ENCODE assay signal across 18 cellular contexts in genomic region chr17:66664336-66664735, GRCh38.
A peak's percentile ranks its signal among the peaks of the same experiment; 100 is the strongest.
DNase-seq lines count a peak whose midpoint lies in the region; ATAC-seq lines count a peak whose summit lies in the region.
"Had no signal": no experiment of that assay in that cellular context is flagged by ENCODE, and none has a peak within 500 bp of the region (broad histone marks: within the 10 kb centered on the region; RNA-seq: fewer than 3 reads in every experiment).

No MANE protein-coding gene starts in this region.

- peaks cover 44% of the 10 kb centered on the region for H3K4me1 Mint-ChIP-seq in activated CD4-positive, alpha-beta T cell treated with anti-CD3 and anti-CD28 coated beads, Interleukin-2, amount 10 ng/mL, durations not matched to agents 7 days and 5 days
- H3K4me1 Mint-ChIP-seq in activated naive CD8-positive, alpha-beta T cell (ENCODE audit: low read depth), result peaks cover 78% of the 10 kb centered on the region
- H3K4me1 Mint-ChIP-seq in activated naive CD8-positive, alpha-beta T cell treated with anti-CD3 and anti-CD28 coated beads for 36 hours, result peaks cover 44% of the 10 kb centered on the region
- peaks cover 78% of the 10 kb centered on the region for H3K4me1 Mint-ChIP-seq in activated T-helper 1 cell treated with anti-CD3 and anti-CD28 coated beads, Interleukin-12 subunit alpha, Interleukin-12 subunit beta, Interleukin-2, Interleukin-4 antibody, amounts not matched to agents 30 ng/mL and 10 ng/mL and 1 ng/mL, durations not matched to agents 14 hours and 24 hours and 36 hours (ENCODE audit: low read depth)
- H3K4me1 Mint-ChIP-seq in stimulated activated effector memory CD8-positive, alpha-beta T cell treated with anti-CD3 and anti-CD28 coated beads, Interleukin-12 subunit alpha, Interleukin-12 subunit beta, amount 100 ng/mL, for 72 hours, result peaks cover 60% of the 10 kb centered on the region
- H3K4me1 Mint-ChIP-seq: B cell had no signal

- peaks cover 38% of the 10 kb centered on the region for H3K36me3 Mint-ChIP-seq in activated CD4-positive, alpha-beta T cell treated with anti-CD3 and anti-CD28 coated beads, Interleukin-2, amount 10 ng/mL, durations not matched to agents 7 days and 5 days (ENCODE audit: low read depth)
- H3K36me3 Mint-ChIP-seq in activated naive CD8-positive, alpha-beta T cell, result peaks cover 24% of the 10 kb centered on the region
- peaks cover 53% of the 10 kb centered on the region for H3K36me3 Mint-ChIP-seq in activated naive CD8-positive, alpha-beta T cell treated with anti-CD3 and anti-CD28 coated beads for 36 hours
- peaks cover 41% of the 10 kb centered on the region for H3K36me3 Mint-ChIP-seq in activated T-helper 1 cell treated with anti-CD3 and anti-CD28 coated beads, Interleukin-12 subunit alpha, Interleukin-12 subunit beta, Interleukin-2, Interleukin-4 antibody, amounts not matched to agents 30 ng/mL and 10 ng/mL and 1 ng/mL, durations not matched to agents 14 hours and 24 hours and 36 hours (ENCODE audit: low read depth)
- peaks cover 13% of the 10 kb centered on the region for H3K36me3 Mint-ChIP-seq in stimulated activated effector memory CD8-positive, alpha-beta T cell treated with anti-CD3 and anti-CD28 coated beads, Interleukin-12 subunit alpha, Interleukin-12 subunit beta, amount 100 ng/mL, for 72 hours

- ATAC-seq in stimulated activated effector memory CD8-positive, alpha-beta T cell treated with anti-CD3 and anti-CD28 coated beads, Interleukin-12 subunit alpha, Interleukin-12 subunit beta, amount 100 ng/mL, for 72 hours, result no peak
- ATAC-seq in GM19351 (IDR thresholded peaks at IDR 0.05; ENCODE audit: unreplicated experiment), result no peak

- H3K27me3 Mint-ChIP-seq in activated CD4-positive, alpha-beta T cell treated with anti-CD3 and anti-CD28 coated beads, Interleukin-2, amount 10 ng/mL, durations not matched to agents 7 days and 5 days, result no peaks in the 10 kb centered on the region
- no peaks in the 10 kb centered on the region for H3K27me3 Mint-ChIP-seq in activated naive CD8-positive, alpha-beta T cell
- no peaks in the 10 kb centered on the region for H3K27me3 Mint-ChIP-seq in activated naive CD8-positive, alpha-beta T cell treated with anti-CD3 and anti-CD28 coated beads for 36 hours
- peaks cover 3% of the 10 kb centered on the region for H3K27me3 Mint-ChIP-seq in activated T-helper 1 cell treated with anti-CD3 and anti-CD28 coated beads, Interleukin-12 subunit alpha, Interleukin-12 subunit beta, Interleukin-2, Interleukin-4 antibody, amounts not matched to agents 30 ng/mL and 10 ng/mL and 1 ng/mL, durations not matched to agents 14 hours and 24 hours and 36 hours (ENCODE audit: insufficient read depth)
- H3K27me3 Mint-ChIP-seq: CD4-positive, alpha-beta memory T cell had no signal

- no peak overlapping the region for H3K4me3 Mint-ChIP-seq in activated CD4-positive, alpha-beta T cell treated with anti-CD3 and anti-CD28 coated beads, Interleukin-2, amount 10 ng/mL, durations not matched to agents 7 days and 5 days
- H3K4me3 Mint-ChIP-seq in activated naive CD8-positive, alpha-beta T cell, result no peak overlapping the region
- H3K4me3 Mint-ChIP-seq in activated naive CD8-positive, alpha-beta T cell treated with anti-CD3 and anti-CD28 coated beads for 36 hours, result no peak overlapping the region
- H3K4me3 Mint-ChIP-seq in activated T-helper 1 cell treated with anti-CD3 and anti-CD28 coated beads, Interleukin-12 subunit alpha, Interleukin-12 subunit beta, Interleukin-2, Interleukin-4 antibody, amounts not matched to agents 30 ng/mL and 10 ng/mL and 1 ng/mL, durations not matched to agents 14 hours and 24 hours and 36 hours, result no peak overlapping the region
- no peak overlapping the region for H3K4me3 Mint-ChIP-seq in stimulated activated effector memory CD8-positive, alpha-beta T cell treated with anti-CD3 and anti-CD28 coated beads, Interleukin-12 subunit alpha, Interleukin-12 subunit beta, amount 100 ng/mL, for 72 hours
- H3K4me3 Mint-ChIP-seq: B cell; CD4-positive, alpha-beta memory T cell; H9 had no signal

- peaks cover 4% of the 10 kb centered on the region for H3K9me3 Mint-ChIP-seq in activated CD4-positive, alpha-beta T cell treated with anti-CD3 and anti-CD28 coated beads, Interleukin-2, amount 10 ng/mL, durations not matched to agents 7 days and 5 days
- no peaks in the 10 kb centered on the region for H3K9me3 Mint-ChIP-seq in activated naive CD8-positive, alpha-beta T cell (ENCODE audit: low read depth)
- peaks cover 4% of the 10 kb centered on the region for H3K9me3 Mint-ChIP-seq in activated naive CD8-positive, alpha-beta T cell treated with anti-CD3 and anti-CD28 coated beads for 36 hours
- H3K9me3 Mint-ChIP-seq in activated T-helper 1 cell treated with anti-CD3 and anti-CD28 coated beads, Interleukin-12 subunit alpha, Interleukin-12 subunit beta, Interleukin-2, Interleukin-4 antibody, amounts not matched to agents 30 ng/mL and 10 ng/mL and 1 ng/mL, durations not matched to agents 14 hours and 24 hours and 36 hours, result no peaks in the 10 kb centered on the region
- H3K9me3 Mint-ChIP-seq in stimulated activated effector memory CD8-positive, alpha-beta T cell treated with anti-CD3 and anti-CD28 coated beads, Interleukin-12 subunit alpha, Interleukin-12 subunit beta, amount 100 ng/mL, for 72 hours, result no peaks in the 10 kb centered on the region

- intact Hi-C loops in activated T-helper 1 cell treated with anti-CD3 and anti-CD28 coated beads, Interleukin-12 subunit alpha, Interleukin-12 subunit beta, Interleukin-2, Interleukin-4 antibody, amounts not matched to agents 30 ng/mL and 10 ng/mL and 1 ng/mL, durations not matched to agents 14 hours and 24 hours and 36 hours (cut with micrococcal nuclease), result no loop called here
- intact Hi-C loops in cardiac septum (cut with DNase I), result no loop called here

- POLR2A ChIA-PET in activated CD4-positive, alpha-beta T cell treated with anti-CD3 and anti-CD28 coated beads, Interleukin-2, amount 10 ng/mL, durations not matched to agents 7 days and 5 days (lab: Charles Lee), result no interaction called here

- CTCF ChIA-PET in activated CD4-positive, alpha-beta T cell treated with anti-CD3 and anti-CD28 coated beads, Interleukin-2, amount 10 ng/mL, durations not matched to agents 7 days and 5 days (lab: Charles Lee), result no interaction called here

- no peak for DNase-seq in activated CD4-positive, alpha-beta T cell treated with anti-CD3 and anti-CD28 coated beads, Interleukin-2, amount 10 ng/mL, durations not matched to agents 7 days and 5 days
- no peak for DNase-seq in activated CD4-positive, alpha-beta T cell treated with anti-CD3 and anti-CD28 coated beads, Interleukin-2, amount 50 U/mL, for 1 hour
- DNase-seq in activated naive CD8-positive, alpha-beta T cell treated with anti-CD3 and anti-CD28 coated beads for 36 hours, result no peak
- no peak for DNase-seq in activated T-helper 1 cell treated with anti-CD3 and anti-CD28 coated beads, Interleukin-12 subunit alpha, Interleukin-12 subunit beta, Interleukin-2, Interleukin-4 antibody, amounts not matched to agents 30 ng/mL and 10 ng/mL and 1 ng/mL, durations not matched to agents 14 hours and 24 hours and 36 hours (ENCODE audit: low spot score)
- DNase-seq in stimulated activated effector memory CD8-positive, alpha-beta T cell treated with anti-CD3 and anti-CD28 coated beads, Interleukin-12 subunit alpha, Interleukin-12 subunit beta, amount 100 ng/mL, for 72 hours (ENCODE audit: low spot score in 2 of 2), result no peak
- DNase-seq in cardiac septum (ENCODE audit: low spot score), result no peak
- DNase-seq: 8988T; C1 segment of cervical spinal cord; CD4-positive, alpha-beta memory T cell; DMS153; DMS79; GDM1; GOT3; H9; IMR-90 had no signal

- peak overlapping the region; percentile 46 for H3K27ac Mint-ChIP-seq in activated CD4-positive, alpha-beta T cell treated with anti-CD3 and anti-CD28 coated beads, Interleukin-2, amount 10 ng/mL, durations not matched to agents 7 days and 5 days
- peak overlapping the region; percentile 16 for H3K27ac Mint-ChIP-seq in activated naive CD8-positive, alpha-beta T cell
- H3K27ac Mint-ChIP-seq in activated naive CD8-positive, alpha-beta T cell treated with anti-CD3 and anti-CD28 coated beads for 36 hours, result no peak overlapping the region
- peak overlapping the region; percentile 59 for H3K27ac Mint-ChIP-seq in activated T-helper 1 cell treated with anti-CD3 and anti-CD28 coated beads, Interleukin-12 subunit alpha, Interleukin-12 subunit beta, Interleukin-2, Interleukin-4 antibody, amounts not matched to agents 30 ng/mL and 10 ng/mL and 1 ng/mL, durations not matched to agents 14 hours and 24 hours and 36 hours
- H3K27ac Mint-ChIP-seq in stimulated activated effector memory CD8-positive, alpha-beta T cell treated with anti-CD3 and anti-CD28 coated beads, Interleukin-12 subunit alpha, Interleukin-12 subunit beta, amount 100 ng/mL, for 72 hours, result peak overlapping the region; percentile 14
- H3K27ac Mint-ChIP-seq: B cell, H9 had no signal
